ENCODE assay signal across 1 cellular context in the genomic region with DNA sequence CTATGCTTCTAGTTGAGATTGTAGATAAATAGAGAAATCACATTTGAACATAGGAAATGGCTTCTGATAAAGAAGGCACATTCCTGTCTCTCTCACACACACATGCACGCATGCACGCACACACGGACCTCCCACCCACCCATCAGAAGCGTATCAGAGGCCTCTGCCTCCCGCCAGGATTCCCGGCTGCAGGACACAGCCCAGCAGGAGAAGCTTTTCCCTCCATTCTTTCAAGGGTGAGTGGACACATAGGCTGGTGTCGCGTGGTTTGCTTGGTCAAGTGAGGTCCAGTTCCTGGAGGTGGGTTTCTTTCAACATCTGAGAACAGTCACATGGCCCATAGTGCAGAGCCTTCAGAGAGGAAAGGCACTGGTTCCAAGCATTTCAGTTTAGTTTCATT.
TF ChIP-seq lines count a peak whose summit lies in the region.

No MANE protein-coding gene starts in this region.

TF ChIP-seq in IMR-90, 13 proteins besides CTCF, POLR2A, EP300 and RAD21:
- TF ChIP-seq FOS (IDR thresholded peaks at IDR 0.05; ENCODE audit: low read depth, low read length), result no peak
- TF ChIP-seq RFX5 (IDR thresholded peaks at IDR 0.05; ENCODE audit: low read depth, low read length), result no peak
- no peak for TF ChIP-seq MAZ (IDR thresholded peaks at IDR 0.05; ENCODE audit: borderline replicate concordance, low read depth, low read length)
- TF ChIP-seq CEBPB (IDR thresholded peaks at IDR 0.05; ENCODE audit: low read depth, low read length), result no peak
- no peak for TF ChIP-seq NFE2L2 (IDR thresholded peaks at IDR 0.05; ENCODE audit: low read depth, low read length)
- TF ChIP-seq, protein P1, sequence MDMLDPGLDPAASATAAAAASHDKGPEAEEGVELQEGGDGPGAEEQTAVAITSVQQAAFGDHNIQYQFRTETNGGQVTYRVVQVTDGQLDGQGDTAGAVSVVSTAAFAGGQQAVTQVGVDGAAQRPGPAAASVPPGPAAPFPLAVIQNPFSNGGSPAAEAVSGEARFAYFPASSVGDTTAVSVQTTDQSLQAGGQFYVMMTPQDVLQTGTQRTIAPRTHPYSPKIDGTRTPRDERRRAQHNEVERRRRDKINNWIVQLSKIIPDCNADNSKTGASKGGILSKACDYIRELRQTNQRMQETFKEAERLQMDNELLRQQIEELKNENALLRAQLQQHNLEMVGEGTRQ (IDR thresholded peaks at IDR 0.05; ENCODE audit: low read depth, low read length), result no peak
- TF ChIP-seq, protein P2, sequence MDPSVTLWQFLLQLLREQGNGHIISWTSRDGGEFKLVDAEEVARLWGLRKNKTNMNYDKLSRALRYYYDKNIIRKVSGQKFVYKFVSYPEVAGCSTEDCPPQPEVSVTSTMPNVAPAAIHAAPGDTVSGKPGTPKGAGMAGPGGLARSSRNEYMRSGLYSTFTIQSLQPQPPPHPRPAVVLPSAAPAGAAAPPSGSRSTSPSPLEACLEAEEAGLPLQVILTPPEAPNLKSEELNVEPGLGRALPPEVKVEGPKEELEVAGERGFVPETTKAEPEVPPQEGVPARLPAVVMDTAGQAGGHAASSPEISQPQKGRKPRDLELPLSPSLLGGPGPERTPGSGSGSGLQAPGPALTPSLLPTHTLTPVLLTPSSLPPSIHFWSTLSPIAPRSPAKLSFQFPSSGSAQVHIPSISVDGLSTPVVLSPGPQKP (IDR thresholded peaks at IDR 0.05; ENCODE audit: borderline replicate concordance, low read depth, low read length), result no peak
- TF ChIP-seq MXI1 (IDR thresholded peaks at IDR 0.05; ENCODE audit: borderline replicate concordance, low read depth, low read length), result no peak
- TF ChIP-seq CHD1 (IDR thresholded peaks at IDR 0.05; ENCODE audit: low read depth, low read length), result no peak
- TF ChIP-seq BHLHE40 (IDR thresholded peaks at IDR 0.05; ENCODE audit: low read depth, low read length), result no peak
- no peak for TF ChIP-seq MAFK (IDR thresholded peaks at IDR 0.05; ENCODE audit: low read depth, low read length)
- TF ChIP-seq SMC3 (IDR thresholded peaks at IDR 0.05; ENCODE audit: low read depth, low read length), result no peak
- TF ChIP-seq RCOR1 (IDR thresholded peaks at IDR 0.05; ENCODE audit: insufficient replicate concordance, low read length), result no peak
